In genomic region chr2:172089633-172090032, GRCh38 we compare ENCODE assay signal across 20 cellular contexts. TPM values are rescaled to one million over a fixed set of nuclear protein-coding genes. Genes with fewer than 3 reads are reported as not detected.
A peak's percentile ranks its signal among the peaks of the same experiment; 100 is the strongest.
DNase-seq lines count a peak whose midpoint lies in the region; ATAC-seq and TF ChIP-seq lines count a peak whose summit lies in the region.
"Had no signal": no experiment of that assay in that cellular context is flagged by ENCODE, and none has a peak within 500 bp of the region (broad histone marks: within the 10 kb centered on the region; RNA-seq: fewer than 3 reads in every experiment).

No MANE protein-coding gene starts in this region.

- H3K27ac Mint-ChIP-seq in IgD-negative memory B cell (peak overlapping the region; percentile 77 to 100 (median 85)), naive B cell (peak overlapping the region in 4 of 6 donors; percentile 23 to 93 (median 44))
- no peak overlapping the region for H3K27ac Mint-ChIP-seq in activated T-helper 2 cell treated with anti-CD3 and anti-CD28 coated beads, Interferon-gamma antibody, Interleukin-2, Interleukin-4, amounts not matched to agents 10 μg/mL and 5 μg/mL and 100 μg/mL, durations not matched to agents 14 hours and 24 hours and 36 hours
- H3K27ac Mint-ChIP-seq: CD14-positive monocyte had no signal

- H3K27me3 ChIP-seq in SK-N-SH (ENCODE audit: insufficient read depth): peaks cover 89% of the 10 kb centered on the region

- no peak overlapping the region for H3K4me2 ChIP-seq in SK-N-SH

- H3K4me1 ChIP-seq in SK-N-SH (ENCODE audit: control insufficient read depth in 1 of 2, insufficient read depth in 2 of 2, low read depth in 1 of 2, low read length in 1 of 2): peaks cover 0 to 15% of the 10 kb centered on the region in 2 experiments; a peak in 1 of 4 replicates
- H3K4me1 ChIP-seq: Caco-2 had no signal

- CTCF ChIA-PET in SK-N-SH (lab: Yijun Ruan, JAX): interaction anchor here (0.8 to 2.1 kb wide), 3 partner anchors 12 to 515 kb away, joined by 3 to 12 read pairs (median 7); partner anchors contain the start of gene DLX2

- no peaks in the 10 kb centered on the region for H3K9me2 ChIP-seq in SK-N-SH

- H3K9me3 ChIP-seq in SK-N-SH: no peaks in the 10 kb centered on the region
- H3K9me3 ChIP-seq: Caco-2 had no signal

- H3F3A ChIP-seq in SK-N-SH (replicated peaks; ENCODE audit: insufficient read depth): peaks cover 9% of the 10 kb centered on the region

- H3K9me3 Mint-ChIP-seq in IgD-negative memory B cell (peaks cover 2 to 16% (median 4%) of the 10 kb centered on the region in 3 donors), naive B cell (peaks cover 2 to 51% (median 33%) of the 10 kb centered on the region in 7 donors)
- no peaks in the 10 kb centered on the region for H3K9me3 Mint-ChIP-seq in activated T-helper 2 cell treated with anti-CD3 and anti-CD28 coated beads, Interferon-gamma antibody, Interleukin-2, Interleukin-4, amounts not matched to agents 10 μg/mL and 5 μg/mL and 100 μg/mL, durations not matched to agents 14 hours and 24 hours and 36 hours

- H3K4me3 ChIP-seq in SK-N-SH (ENCODE audit: low read depth in 2 of 2, low read length in 1 of 2): no peak overlapping the region
- H3K4me3 ChIP-seq: GM12878, GM23248 had no signal

- H3K36me3 Mint-ChIP-seq in IgD-negative memory B cell (peaks cover 1% of the 10 kb centered on the region), naive B cell (peaks cover 7 to 31% of the 10 kb centered on the region in 2 donors)
- H3K36me3 Mint-ChIP-seq in activated T-helper 2 cell treated with anti-CD3 and anti-CD28 coated beads, Interferon-gamma antibody, Interleukin-2, Interleukin-4, amounts not matched to agents 10 μg/mL and 5 μg/mL and 100 μg/mL, durations not matched to agents 14 hours and 24 hours and 36 hours (ENCODE audit: low read depth): peaks cover 6% of the 10 kb centered on the region

- no peak for TF ChIP-seq EP300 in SK-N-SH (IDR thresholded peaks at IDR 0.05; ENCODE audit: borderline replicate concordance in 1 of 2, low read depth in 1 of 2, low read length in 1 of 2)

- intact Hi-C loops in activated T-helper 2 cell treated with anti-CD3 and anti-CD28 coated beads, Interferon-gamma antibody, Interleukin-2, Interleukin-4, amounts not matched to agents 10 μg/mL and 5 μg/mL and 100 μg/mL, durations not matched to agents 14 hours and 24 hours and 36 hours (cut with micrococcal nuclease): loop anchor here (5.0 kb wide), 1 partner anchor 1377 kb away; no protein-coding TSS in a partner anchor

- ATAC-seq in SK-N-SH treated with all-trans-retinoic acid at 6 μM for 48 hours (no peak), naive B cell (ENCODE audit: low read depth in 2 of 2) (no peak), esophagus mucosa (no peak)
- ATAC-seq: GM12878 had no signal

- WGBS in SK-N-SH (ENCODE audit: low lambda C conversion rate): 59% methylated on average over 7 of the region's 7 CpGs

- H3K79me2 ChIP-seq in SK-N-SH (ENCODE audit: insufficient read depth): no peaks in the 10 kb centered on the region

- POLR2A ChIA-PET in SK-N-SH (lab: Yijun Ruan, JAX): no interaction called here

- H3K9ac ChIP-seq in SK-N-SH: no peak overlapping the region
- H3K9ac ChIP-seq: GM23248 had no signal

- H3K4me1 Mint-ChIP-seq in IgD-negative memory B cell: peaks cover 10 to 21% (median 13%) of the 10 kb centered on the region in 3 donors
- H3K4me1 Mint-ChIP-seq in naive B cell: peaks cover 16 to 28% (median 17%) of the 10 kb centered on the region in 3 donors
- H3K4me1 Mint-ChIP-seq in activated T-helper 2 cell treated with anti-CD3 and anti-CD28 coated beads, Interferon-gamma antibody, Interleukin-2, Interleukin-4, amounts not matched to agents 10 μg/mL and 5 μg/mL and 100 μg/mL, durations not matched to agents 14 hours and 24 hours and 36 hours (ENCODE audit: low read depth): peaks cover 17% of the 10 kb centered on the region

- 0 out of 2 replicates have a peak, but pooled peaks cover 18% of the 10 kb centered on the region for H4K20me1 ChIP-seq in SK-N-SH (ENCODE audit: insufficient read depth)

- TF ChIP-seq CTCF in SK-N-SH (IDR thresholded peaks at IDR 0.05) (no peak), 22Rv1 (IDR thresholded peaks at IDR 0.05) (no peak)

- no peaks in the 10 kb centered on the region for H3K36me3 ChIP-seq in SK-N-SH (replicated peaks in 1 of 2; ENCODE audit: control insufficient read depth in 1 of 2, insufficient read depth in 2 of 2, low read length in 1 of 2)

- H3K27me3 Mint-ChIP-seq in IgD-negative memory B cell (peaks cover 74% of the 10 kb centered on the region), naive B cell (peaks cover 76 to 88% (median 85%) of the 10 kb centered on the region in 3 donors)
- H3K27me3 Mint-ChIP-seq in activated T-helper 2 cell treated with anti-CD3 and anti-CD28 coated beads, Interferon-gamma antibody, Interleukin-2, Interleukin-4, amounts not matched to agents 10 μg/mL and 5 μg/mL and 100 μg/mL, durations not matched to agents 14 hours and 24 hours and 36 hours (ENCODE audit: low read depth): peaks cover 88% of the 10 kb centered on the region

- DNase-seq in SK-N-SH (no peak), naive B cell (no peak), EL (no peak)
- no peak for DNase-seq in activated T-helper 2 cell treated with anti-CD3 and anti-CD28 coated beads, Interferon-gamma antibody, Interleukin-2, Interleukin-4, amounts not matched to agents 10 μg/mL and 5 μg/mL and 100 μg/mL, durations not matched to agents 14 hours and 24 hours and 36 hours (ENCODE audit: low spot score)
- DNase-seq: 8988T; Caco-2; GM23248; KBM-7; NCI-H1092; NCI-H2227 treated with DMSO at 0.1 percent for 48 hours; NCI-H526; NK-92 treated with Interleukin-12 subunit alpha and Interleukin-12 subunit beta, amount 100 ng/mL, for 24 hours; OCI-M1 had no signal

- H3K4me3 Mint-ChIP-seq in IgD-negative memory B cell: peak overlapping the region in 1 of 4 donors; percentile 81
- peak overlapping the region in 4 of 8 donors; percentile 5 to 84 (median 66) for H3K4me3 Mint-ChIP-seq in naive B cell
- no peak overlapping the region for H3K4me3 Mint-ChIP-seq in activated T-helper 2 cell treated with anti-CD3 and anti-CD28 coated beads, Interferon-gamma antibody, Interleukin-2, Interleukin-4, amounts not matched to agents 10 μg/mL and 5 μg/mL and 100 μg/mL, durations not matched to agents 14 hours and 24 hours and 36 hours (ENCODE audit: low read depth)

- no peak overlapping the region for H3K27ac ChIP-seq in SK-N-SH (ENCODE audit: low read depth in 2 of 2, low read length in 1 of 2)
- H3K27ac ChIP-seq in 22Rv1: peak overlapping the region; percentile 93
- H3K27ac ChIP-seq: GM23248, RWPE1 had no signal

- no peak overlapping the region for H2AFZ ChIP-seq in SK-N-SH (ENCODE audit: low read depth)
- H2AFZ ChIP-seq: GM23248 had no signal

- no peak for TF ChIP-seq RAD21 in SK-N-SH (IDR thresholded peaks at IDR 0.05; ENCODE audit: low read length)

TF ChIP-seq in SK-N-SH, 30 proteins besides CTCF, POLR2A, EP300 and RAD21 (continues in another document):
- no peak for TF ChIP-seq RFX5 (IDR thresholded peaks at IDR 0.05; ENCODE audit: low read length)
- TF ChIP-seq, protein P1, sequence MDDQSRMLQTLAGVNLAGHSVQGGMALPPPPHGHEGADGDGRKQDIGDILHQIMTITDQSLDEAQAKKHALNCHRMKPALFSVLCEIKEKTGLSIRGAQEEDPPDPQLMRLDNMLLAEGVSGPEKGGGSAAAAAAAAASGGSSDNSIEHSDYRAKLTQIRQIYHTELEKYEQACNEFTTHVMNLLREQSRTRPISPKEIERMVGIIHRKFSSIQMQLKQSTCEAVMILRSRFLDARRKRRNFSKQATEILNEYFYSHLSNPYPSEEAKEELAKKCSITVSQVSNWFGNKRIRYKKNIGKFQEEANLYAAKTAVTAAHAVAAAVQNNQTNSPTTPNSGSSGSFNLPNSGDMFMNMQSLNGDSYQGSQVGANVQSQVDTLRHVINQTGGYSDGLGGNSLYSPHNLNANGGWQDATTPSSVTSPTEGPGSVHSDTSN (IDR thresholded peaks at IDR 0.05): no peak
- no peak for TF ChIP-seq YY1 (IDR thresholded peaks at IDR 0.05; ENCODE audit: low read depth)
- TF ChIP-seq RCOR1 (IDR thresholded peaks at IDR 0.05; ENCODE audit: low read length): no peak

TF ChIP-seq in SK-N-SH treated with all-trans-retinoic acid at 6 μM for 48 hours, 23 proteins besides CTCF, POLR2A, EP300 and RAD21:
- TF ChIP-seq CSDC2 (CRISPR knock-in tag; IDR thresholded peaks at IDR 0.05): no peak
- TF ChIP-seq TCF4 (CRISPR knock-in tag; IDR thresholded peaks at IDR 0.05; ENCODE audit: borderline replicate concordance): no peak
- TF ChIP-seq OSR1 (CRISPR knock-in tag; IDR thresholded peaks at IDR 0.05): no peak
- TF ChIP-seq ARNTL (CRISPR knock-in tag; IDR thresholded peaks at IDR 0.05; ENCODE audit: borderline replicate concordance, low read depth): no peak
- no peak for TF ChIP-seq PPARA (CRISPR knock-in tag; IDR thresholded peaks at IDR 0.05; ENCODE audit: borderline replicate concordance)
- TF ChIP-seq BACH2 (CRISPR knock-in tag; IDR thresholded peaks at IDR 0.05; ENCODE audit: borderline replicate concordance): no peak

RNA-seq across cellular contexts. Expression of gene DLX1, which starts 4.3 kb away (rescaled TPM):
- 0.07 and 0.13 TPM in 2 replicates for polyA plus RNA-seq in SK-N-SH (2012; rRNA removed)
- 0.09 and 0.12 TPM in 2 replicates for polyA plus RNA-seq in SK-N-SH (2012; cell fraction: cytosol; rRNA removed)
- 0.22 and 0.37 TPM in 2 replicates for polyA plus RNA-seq in SK-N-SH (2012; cell fraction: nucleus; rRNA removed)
- not detected for polyA plus RNA-seq in IgD-negative memory B cell
- not detected for polyA plus RNA-seq in naive B cell (ENCODE audit: low read depth in 6 of 6)
- total RNA-seq in activated T-helper 2 cell treated with anti-CD3 and anti-CD28 coated beads, Interferon-gamma antibody, Interleukin-2, Interleukin-4, amounts not matched to agents 10 μg/mL and 5 μg/mL and 100 μg/mL, durations not matched to agents 14 hours and 24 hours and 36 hours: 0.09 TPM in 1 of 2 replicates, not detected in the other
- not detected for total RNA-seq in esophagus mucosa
- total RNA-seq: GM12878 had no signal
- polyA plus RNA-seq: CD14-positive monocyte had no signal

RNA-seq across cellular contexts. Expression of gene DLX2, which starts 13.1 kb away (rescaled TPM):
- polyA plus RNA-seq in SK-N-SH (2012; rRNA removed) (0.02 TPM in 2 replicates), IgD-negative memory B cell (not detected), naive B cell (ENCODE audit: low read depth in 6 of 6) (not detected)
- 0.03 TPM in 2 replicates for polyA plus RNA-seq in SK-N-SH (2012; cell fraction: cytosol; rRNA removed)
- 0.13 and 0.15 TPM in 2 replicates for polyA plus RNA-seq in SK-N-SH (2012; cell fraction: nucleus; rRNA removed)
- total RNA-seq in activated T-helper 2 cell treated with anti-CD3 and anti-CD28 coated beads, Interferon-gamma antibody, Interleukin-2, Interleukin-4, amounts not matched to agents 10 μg/mL and 5 μg/mL and 100 μg/mL, durations not matched to agents 14 hours and 24 hours and 36 hours: 0.14 TPM in 1 of 2 replicates, not detected in the other
- total RNA-seq in esophagus mucosa: not detected
- total RNA-seq: GM12878 had no signal
- polyA plus RNA-seq: CD14-positive monocyte had no signal
